Comparison of ENCODE assay signal across 14 cellular contexts in genomic region chr7:99618726-99619125, GRCh38. TPM values are rescaled to one million over a fixed set of nuclear protein-coding genes. Genes with fewer than 3 reads are reported as not detected.
DNase-seq lines count a peak whose midpoint lies in the region; ATAC-seq, FAIRE-seq and TF ChIP-seq lines count a peak whose summit lies in the region.
"Had no signal": no experiment of that assay in that cellular context is flagged by ENCODE, and none has a peak within 500 bp of the region (broad histone marks: within the 10 kb centered on the region; RNA-seq: fewer than 3 reads in every experiment).

No MANE protein-coding gene starts in this region.

- no TSS peak for BruUV-seq in IMR-90 (replicated peaks; lab: Mats Ljungman, UMichigan)

- peak overlapping the region; percentile 59 for H2BK5ac ChIP-seq in IMR-90 (ENCODE audit: low read depth, low read length, poor library complexity, severe bottlenecking)

- H2BK20ac ChIP-seq in IMR-90 (ENCODE audit: low read depth, low read length) = no peak overlapping the region

- H4K20me1 ChIP-seq in IMR-90 (ENCODE audit: insufficient read depth, low read length) = no peaks in the 10 kb centered on the region

- intact Hi-C loops in CD4-positive, alpha-beta memory T cell (cut with micrococcal nuclease) = no loop called here
- intact Hi-C loops in IMR-90 (cut with micrococcal nuclease) = loop anchor here (5.0 kb wide), 2 partner anchors 56 to 374 kb away; no protein-coding TSS in a partner anchor

- ATAC-seq in IMR-90 (ENCODE audit: low read depth) = peak; percentile 12
- ATAC-seq in activated naive CD8-positive, alpha-beta T cell treated with anti-CD3 and anti-CD28 coated beads, Interleukin-2, amount 50 U/mL, for 24 hours = no peak
- ATAC-seq: mucosa of descending colon had no signal

- H2AFZ ChIP-seq in IMR-90 (replicated peaks; ENCODE audit: low read length, poor library complexity) = no peak overlapping the region

- WGBS in IMR-90 (ENCODE audit: extremely low coverage in 2 of 2, insufficient read length in 1 of 2), 2 experiments = 67% methylated on average over 1 of the region's 3 CpGs; no CpG with 5 or more reads in 1 of the 2 experiments

- H4K91ac ChIP-seq in IMR-90 (ENCODE audit: insufficient read depth, low read depth, low read length) = no peak overlapping the region

- H3K9me3 ChIP-seq in CD4-positive, alpha-beta memory T cell (ENCODE audit: control insufficient read depth in 1 of 2, low read length in 2 of 2) = no peaks in the 10 kb centered on the region
- H3K9me3 ChIP-seq in IMR-90 (ENCODE audit: control insufficient read depth, insufficient read depth, low read length) = no peaks in the 10 kb centered on the region
- H3K9me3 ChIP-seq: mucosa of descending colon, uterus had no signal

- no peak overlapping the region for H3K14ac ChIP-seq in IMR-90 (replicated peaks; ENCODE audit: low read depth, low read length)

- no peak overlapping the region for H3K23ac ChIP-seq in IMR-90 (ENCODE audit: low read depth, low read length)

- H3K4me3 Mint-ChIP-seq in CD4-positive, alpha-beta memory T cell = peak overlapping the region; percentile 60 to 98 (median 96)
- peak overlapping the region; percentile 92 for H3K4me3 Mint-ChIP-seq in activated naive CD8-positive, alpha-beta T cell treated with anti-CD3 and anti-CD28 coated beads, Interleukin-2, amount 50 U/mL, for 24 hours
- peak overlapping the region; percentile 95 for H3K4me3 Mint-ChIP-seq in mesothelial cell of epicardium

- H3K9ac ChIP-seq in IMR-90 (ENCODE audit: low read depth, low read length) = no peak overlapping the region

- H3K9me1 ChIP-seq in IMR-90 (ENCODE audit: insufficient read depth, low read length) = peaks cover 3% of the 10 kb centered on the region

- no peak overlapping the region for H4K8ac ChIP-seq in IMR-90 (ENCODE audit: low read depth in 2 of 2, low read length in 2 of 2)

- no peak for FAIRE-seq in GM12892 (lab: Jason Lieb, UNC)

- no peak overlapping the region for H3K18ac ChIP-seq in IMR-90 (ENCODE audit: low read depth, low read length)

- POLR2A ChIA-PET in CD4-positive, alpha-beta memory T cell (lab: Charles Lee; ENCODE audit: partially characterized antibody) = no interaction called here
- POLR2A ChIA-PET in IMR-90 (lab: Charles Lee; ENCODE audit: unreplicated experiment) = no interaction called here

- peaks cover 40 to 67% of the 10 kb centered on the region in 2 donors for H3K36me3 Mint-ChIP-seq in CD4-positive, alpha-beta memory T cell
- H3K36me3 Mint-ChIP-seq in activated naive CD8-positive, alpha-beta T cell treated with anti-CD3 and anti-CD28 coated beads, Interleukin-2, amount 50 U/mL, for 24 hours (ENCODE audit: low read depth) = peaks cover 49% of the 10 kb centered on the region
- H3K36me3 Mint-ChIP-seq in mesothelial cell of epicardium = peaks cover 26% of the 10 kb centered on the region

- H3K27ac ChIP-seq in CD4-positive, alpha-beta memory T cell (ENCODE audit: low read depth, low read length) = peak overlapping the region; percentile 25
- H3K27ac ChIP-seq in IMR-90 (ENCODE audit: insufficient read depth, low read length) = no peak overlapping the region
- H3K27ac ChIP-seq: uterus had no signal

- no peaks in the 10 kb centered on the region for H3K27me3 ChIP-seq in CD4-positive, alpha-beta memory T cell (ENCODE audit: insufficient read depth, low read length)
- H3K27me3 ChIP-seq in IMR-90 (ENCODE audit: control insufficient read depth, insufficient read depth, low read length) = no peaks in the 10 kb centered on the region
- H3K27me3 ChIP-seq: uterus had no signal

- H3K4me3 ChIP-seq in CD4-positive, alpha-beta memory T cell (ENCODE audit: low read length in 2 of 2) = no peak overlapping the region
- H3K4me3 ChIP-seq in IMR-90 (ENCODE audit: insufficient read depth, low read depth, low read length) = no peak overlapping the region
- H3K4me3 ChIP-seq: mucosa of descending colon, uterus had no signal

- CTCF ChIA-PET in CD4-positive, alpha-beta memory T cell (lab: Charles Lee; ENCODE audit: partially characterized antibody) = no interaction called here
- CTCF ChIA-PET in IMR-90 (lab: Yijun Ruan, JAX) = no interaction called here

- H3K4me1 ChIP-seq in CD4-positive, alpha-beta memory T cell (ENCODE audit: insufficient read depth, low read length) = peaks cover 30% of the 10 kb centered on the region
- H3K4me1 ChIP-seq in IMR-90 (ENCODE audit: control insufficient read depth, insufficient read depth, low read length) = no peaks in the 10 kb centered on the region

- H3K4me1 Mint-ChIP-seq in CD4-positive, alpha-beta memory T cell = peaks cover 26 to 69% (median 49%) of the 10 kb centered on the region in 4 donors
- H3K4me1 Mint-ChIP-seq in activated naive CD8-positive, alpha-beta T cell treated with anti-CD3 and anti-CD28 coated beads, Interleukin-2, amount 50 U/mL, for 24 hours = peaks cover 74% of the 10 kb centered on the region
- H3K4me1 Mint-ChIP-seq in mesothelial cell of epicardium = peaks cover 23% of the 10 kb centered on the region

- no peak overlapping the region for H2AK5ac ChIP-seq in IMR-90 (ENCODE audit: low read depth, low read length)

- no peaks in the 10 kb centered on the region for H3K9me3 Mint-ChIP-seq in CD4-positive, alpha-beta memory T cell
- no peaks in the 10 kb centered on the region for H3K9me3 Mint-ChIP-seq in activated naive CD8-positive, alpha-beta T cell treated with anti-CD3 and anti-CD28 coated beads, Interleukin-2, amount 50 U/mL, for 24 hours
- no peaks in the 10 kb centered on the region for H3K9me3 Mint-ChIP-seq in mesothelial cell of epicardium

- H3K27ac Mint-ChIP-seq in CD4-positive, alpha-beta memory T cell = peak overlapping the region; percentile 83 to 98 (median 90)
- H3K27ac Mint-ChIP-seq in activated naive CD8-positive, alpha-beta T cell treated with anti-CD3 and anti-CD28 coated beads, Interleukin-2, amount 50 U/mL, for 24 hours = peak overlapping the region; percentile 92
- H3K27ac Mint-ChIP-seq in mesothelial cell of epicardium = no peak overlapping the region

- no peak for TF ChIP-seq RAD21 in IMR-90 (IDR thresholded peaks at IDR 0.05; ENCODE audit: low read length)

- H3K4ac ChIP-seq in IMR-90 (ENCODE audit: low read depth, low read length) = no peak overlapping the region

- peaks cover 38% of the 10 kb centered on the region for H3K36me3 ChIP-seq in CD4-positive, alpha-beta memory T cell (ENCODE audit: insufficient read depth, low read length)
- H3K36me3 ChIP-seq in IMR-90 (ENCODE audit: control insufficient read depth, insufficient read depth, low read length) = peaks cover 36% of the 10 kb centered on the region
- H3K36me3 ChIP-seq: uterus had no signal

- TF ChIP-seq POLR2A in IMR-90 (IDR thresholded peaks at IDR 0.05; ENCODE audit: low read depth, low read length) = no peak
- no peak for TF ChIP-seq POLR2A in GM12892 (IDR thresholded peaks at IDR 0.05; ENCODE audit: low read depth, low read length)

- H3K4me2 ChIP-seq in IMR-90 (ENCODE audit: low read depth, low read length) = no peak overlapping the region; the same call in 1 of the 2 replicates

- H2BK120ac ChIP-seq in IMR-90 (ENCODE audit: low read depth, low read length) = no peak overlapping the region

- no peaks in the 10 kb centered on the region for H3K27me3 Mint-ChIP-seq in CD4-positive, alpha-beta memory T cell
- no peaks in the 10 kb centered on the region for H3K27me3 Mint-ChIP-seq in activated naive CD8-positive, alpha-beta T cell treated with anti-CD3 and anti-CD28 coated beads, Interleukin-2, amount 50 U/mL, for 24 hours
- no peaks in the 10 kb centered on the region for H3K27me3 Mint-ChIP-seq in mesothelial cell of epicardium (ENCODE audit: low read depth)

- no peak overlapping the region for H2AK9ac ChIP-seq in IMR-90 (replicated peaks; ENCODE audit: low read depth, low read length, poor library complexity)

- no peak overlapping the region for H3K56ac ChIP-seq in IMR-90 (ENCODE audit: extremely low read depth, insufficient read depth, low read length)

- in situ Hi-C loops in IMR-90 (cut with MboI; ENCODE audit: low sequenced_read_pairs) (loop anchor here (5.0 kb wide), 1 partner anchor 56 kb away; no protein-coding TSS in a partner anchor), GM13976 (cut with MboI; ENCODE audit: low sequenced_read_pairs, unreplicated experiment) (no loop called here)

- H4K5ac ChIP-seq in IMR-90 (ENCODE audit: low read depth, low read length) = no peak overlapping the region

- H3K79me1 ChIP-seq in IMR-90 (ENCODE audit: low read depth in 1 of 2, low read length in 2 of 2) = peaks cover 20 to 41% of the 10 kb centered on the region in 2 experiments; a peak in 3 of 4 replicates

- TF ChIP-seq CTCF in IMR-90 (conservative IDR thresholded peaks at IDR 0.05; ENCODE audit: low read depth, low read length) = no peak
- TF ChIP-seq CTCF in mesothelial cell of epicardium (IDR thresholded peaks at IDR 0.05; ENCODE audit: unreplicated experiment) = no peak
- no peak for TF ChIP-seq CTCF in GM13976 (IDR thresholded peaks at IDR 0.05; ENCODE audit: borderline replicate concordance, control extremely low read depth, extremely low read depth, insufficient read depth, missing control alignments)

- no peak overlapping the region for H2BK15ac ChIP-seq in IMR-90 (ENCODE audit: low read depth, low read length)

- dilution Hi-C loops in IMR-90 (cut with HindIII; ENCODE audit: low sequenced_read_pairs, unreplicated experiment) = no loop called here

- DNase-seq in CD4-positive, alpha-beta memory T cell = no peak
- peak; percentile 75 for DNase-seq in IMR-90
- DNase-seq in activated naive CD8-positive, alpha-beta T cell treated with anti-CD3 and anti-CD28 coated beads, Interleukin-2, amount 50 U/mL, for 24 hours = no peak
- no peak for DNase-seq in mesothelial cell of epicardium (ENCODE audit: low spot score in 2 of 2, unreplicated experiment in 2 of 2)
- DNase-seq in GM12892 (ENCODE audit: insufficient read length) = no peak
- DNase-seq in GM13976 (ENCODE audit: low spot score) = no peak
- no peak for DNase-seq in stimulated activated naive CD4-positive, alpha-beta T cell (lab: John Stamatoyannopoulos, UW)
- no peak for DNase-seq in stimulated activated CD8-positive, alpha-beta memory T cell treated with anti-CD3 and anti-CD28 coated beads, Interleukin-4, amount 100 ng/mL, for 48 hours
- DNase-seq: erythroblast; mucosa of descending colon; NCI-H1048; SIG-M5; stimulated activated CD4-positive, alpha-beta T cell treated with anti-CD3 and anti-CD28 coated beads, Interleukin-4, amount 100 ng/mL, for 1 hour; uterus had no signal

RNA-seq across cellular contexts. Expression of gene ZSCAN25, which starts 2.0 kb away (rescaled TPM):
- total RNA-seq in CD4-positive, alpha-beta memory T cell = 10 to 100 TPM; 40.4 to 43.1 TPM
- polyA plus RNA-seq in CD4-positive, alpha-beta memory T cell = 10 to 100 TPM; 10.2 to 18.3 TPM
- total RNA-seq in IMR-90 (2012; rRNA removed) (9.0 and 9.2 TPM in 2 replicates), mesothelial cell of epicardium (24.1 to 27.8 TPM (median 26.6 TPM) in 3 replicates)
- polyA plus RNA-seq in IMR-90 (2012; rRNA removed) = 6.2 TPM in 2 replicates
- polyA plus RNA-seq in IMR-90 (2012; cell fraction: cytosol; rRNA removed) = 4.7 and 5.4 TPM in 2 replicates
- polyA plus RNA-seq in IMR-90 (2012; cell fraction: nucleus; rRNA removed; ENCODE audit: low replicate concordance) = 14.3 and 16.5 TPM in 2 replicates
- 5.0 TPM for polyA plus RNA-seq in GM12892 (2012; ENCODE audit: missing spikeins)

RNA-seq across cellular contexts. Expression of gene TMEM225B, which starts 20.7 kb away (rescaled TPM):
- total RNA-seq in CD4-positive, alpha-beta memory T cell = 1 to 10 TPM; 1.0 to 1.1 TPM
- under 1 TPM; 0.61 to 0.98 TPM for polyA plus RNA-seq in CD4-positive, alpha-beta memory T cell
- 0.54 and 0.56 TPM in 2 replicates for total RNA-seq in IMR-90 (2012; rRNA removed)
- 0.27 and 0.32 TPM in 2 replicates for polyA plus RNA-seq in IMR-90 (2012; rRNA removed)
- polyA plus RNA-seq in IMR-90 (2012; cell fraction: cytosol; rRNA removed) = 0.27 and 0.42 TPM in 2 replicates
- 0.78 and 1.5 TPM in 2 replicates for polyA plus RNA-seq in IMR-90 (2012; cell fraction: nucleus; rRNA removed; ENCODE audit: low replicate concordance)
- 2.5 to 3.6 TPM (median 3.2 TPM) in 3 replicates for total RNA-seq in mesothelial cell of epicardium
- 0.51 TPM for polyA plus RNA-seq in GM12892 (2012; ENCODE audit: missing spikeins)
